In genomic region chr6:7697432-7697819, GRCh38 we compare ENCODE assay signal across 1 cellular context.
TF ChIP-seq lines count a peak whose summit lies in the region.

No MANE protein-coding gene starts in this region.

TF ChIP-seq in endothelial cell of umbilical vein, 7 proteins besides CTCF, POLR2A, EP300 and RAD21:
- TF ChIP-seq FOS (IDR thresholded peaks at IDR 0.05; ENCODE audit: borderline replicate concordance, insufficient read depth, low read length) (no peak), GATA2 (IDR thresholded peaks at IDR 0.05; ENCODE audit: insufficient read depth, insufficient read length, low read depth, low read length) (no peak), MYC (IDR thresholded peaks at IDR 0.05; ENCODE audit: low read depth, low read length) (no peak), EZH2 (IDR thresholded peaks at IDR 0.05; ENCODE audit: borderline replicate concordance, low read depth, low read length, severe bottlenecking) (no peak), POLR2AphosphoS5 (IDR thresholded peaks at IDR 0.05; ENCODE audit: insufficient read depth, low read depth, low read length) (no peak), MAX (IDR thresholded peaks at IDR 0.05; ENCODE audit: insufficient read depth, insufficient read length) (no peak), JUN (IDR thresholded peaks at IDR 0.05; ENCODE audit: borderline replicate concordance, insufficient read depth, insufficient read length, low read depth) (no peak)
